In genomic region chr17:76667786-76668453, GRCh38 we compare ENCODE assay signal across 1 cellular context.
A peak's percentile ranks its signal among the peaks of the same experiment; 100 is the strongest.
TF ChIP-seq lines count a peak whose summit lies in the region.

No MANE protein-coding gene starts in this region.

TF ChIP-seq in WTC11, 78 proteins besides CTCF, POLR2A, EP300 and RAD21:
- TF ChIP-seq, protein P1, sequence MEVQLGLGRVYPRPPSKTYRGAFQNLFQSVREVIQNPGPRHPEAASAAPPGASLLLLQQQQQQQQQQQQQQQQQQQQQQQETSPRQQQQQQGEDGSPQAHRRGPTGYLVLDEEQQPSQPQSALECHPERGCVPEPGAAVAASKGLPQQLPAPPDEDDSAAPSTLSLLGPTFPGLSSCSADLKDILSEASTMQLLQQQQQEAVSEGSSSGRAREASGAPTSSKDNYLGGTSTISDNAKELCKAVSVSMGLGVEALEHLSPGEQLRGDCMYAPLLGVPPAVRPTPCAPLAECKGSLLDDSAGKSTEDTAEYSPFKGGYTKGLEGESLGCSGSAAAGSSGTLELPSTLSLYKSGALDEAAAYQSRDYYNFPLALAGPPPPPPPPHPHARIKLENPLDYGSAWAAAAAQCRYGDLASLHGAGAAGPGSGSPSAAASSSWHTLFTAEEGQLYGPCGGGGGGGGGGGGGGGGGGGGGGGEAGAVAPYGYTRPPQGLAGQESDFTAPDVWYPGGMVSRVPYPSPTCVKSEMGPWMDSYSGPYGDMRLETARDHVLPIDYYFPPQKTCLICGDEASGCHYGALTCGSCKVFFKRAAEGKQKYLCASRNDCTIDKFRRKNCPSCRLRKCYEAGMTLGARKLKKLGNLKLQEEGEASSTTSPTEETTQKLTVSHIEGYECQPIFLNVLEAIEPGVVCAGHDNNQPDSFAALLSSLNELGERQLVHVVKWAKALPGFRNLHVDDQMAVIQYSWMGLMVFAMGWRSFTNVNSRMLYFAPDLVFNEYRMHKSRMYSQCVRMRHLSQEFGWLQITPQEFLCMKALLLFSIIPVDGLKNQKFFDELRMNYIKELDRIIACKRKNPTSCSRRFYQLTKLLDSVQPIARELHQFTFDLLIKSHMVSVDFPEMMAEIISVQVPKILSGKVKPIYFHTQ (CRISPR knock-in tag; IDR thresholded peaks at IDR 0.05), result no peak
- TF ChIP-seq KAT7 (CRISPR knock-in tag; IDR thresholded peaks at IDR 0.05; ENCODE audit: borderline replicate concordance) (no peak), ZNF263 (CRISPR knock-in tag; IDR thresholded peaks at IDR 0.05; ENCODE audit: low read depth) (peak; percentile 73; the same call in 1 of the 2 replicates)
